Comparison of ENCODE assay signal across 1 cellular context in genomic region chr1:111745670-111746613, GRCh38.
TF ChIP-seq lines count a peak whose summit lies in the region.

No MANE protein-coding gene starts in this region.

TF ChIP-seq in HepG2, 621 proteins besides CTCF, POLR2A, EP300 and RAD21:
- TF ChIP-seq LCORL (IDR thresholded peaks at IDR 0.05) (peak; percentile 40; the same call in 1 of the 2 replicates), LCORL (CRISPR knock-in tag; IDR thresholded peaks at IDR 0.05) (no peak)
- TF ChIP-seq, protein P1, sequence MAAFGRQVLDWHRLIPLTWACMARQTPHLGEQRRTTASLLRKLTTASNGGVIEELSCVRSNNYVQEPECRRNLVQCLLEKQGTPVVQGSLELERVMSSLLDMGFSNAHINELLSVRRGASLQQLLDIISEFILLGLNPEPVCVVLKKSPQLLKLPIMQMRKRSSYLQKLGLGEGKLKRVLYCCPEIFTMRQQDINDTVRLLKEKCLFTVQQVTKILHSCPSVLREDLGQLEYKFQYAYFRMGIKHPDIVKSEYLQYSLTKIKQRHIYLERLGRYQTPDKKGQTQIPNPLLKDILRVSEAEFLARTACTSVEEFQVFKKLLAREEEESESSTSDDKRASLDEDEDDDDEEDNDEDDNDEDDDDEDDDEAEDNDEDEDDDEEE (CRISPR knock-in tag; IDR thresholded peaks at IDR 0.05) = no peak
